ENCODE assay signal across 10 cellular contexts in the genomic region with DNA sequence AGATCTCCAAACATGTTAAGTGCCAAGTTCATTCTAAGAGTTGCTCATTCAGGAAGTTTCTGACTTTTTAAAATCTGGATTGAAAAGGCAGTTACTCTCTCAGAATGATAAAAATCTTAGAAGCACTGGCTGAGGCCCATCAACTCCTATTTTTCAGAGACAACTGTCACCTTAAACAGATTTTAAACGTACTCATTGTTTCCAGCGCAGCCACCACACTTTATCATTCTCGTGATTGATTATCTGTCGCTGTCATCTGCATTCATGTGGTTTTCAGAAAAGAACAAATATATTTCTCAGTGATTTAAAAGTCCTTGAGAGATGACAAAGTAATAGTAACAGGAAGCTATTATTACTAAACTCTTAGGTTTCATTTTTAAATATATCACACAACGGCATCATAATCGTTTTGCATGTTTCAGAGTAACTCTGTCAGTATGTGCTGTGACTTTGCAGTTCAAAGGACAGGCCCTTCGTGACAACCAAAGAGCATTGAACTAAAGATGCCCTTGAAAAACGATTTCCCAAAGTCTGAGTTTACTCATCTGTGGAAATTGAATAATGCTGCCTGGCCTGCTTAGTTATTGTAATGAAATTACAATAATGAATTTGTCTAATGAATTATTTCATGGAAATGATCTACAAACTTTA. TPM values are rescaled to one million over a fixed set of nuclear protein-coding genes. Genes with fewer than 3 reads are reported as not detected.
A peak's percentile ranks its signal among the peaks of the same experiment; 100 is the strongest.
DNase-seq lines count a peak whose midpoint lies in the region; ATAC-seq and TF ChIP-seq lines count a peak whose summit lies in the region.
"Had no signal": no experiment of that assay in that cellular context is flagged by ENCODE, and none has a peak within 500 bp of the region (broad histone marks: within the 10 kb centered on the region; RNA-seq: fewer than 3 reads in every experiment).

No MANE protein-coding gene starts in this region.

- H3K36me3 Mint-ChIP-seq in activated T-cell treated with anti-CD3 and anti-CD28 coated beads, Interleukin-2, amount 50 U/mL, for 24 hours (ENCODE audit: low read depth), result no peaks in the 10 kb centered on the region

- H3K4me3 Mint-ChIP-seq in activated T-cell treated with anti-CD3 and anti-CD28 coated beads, Interleukin-2, amount 50 U/mL, for 24 hours, result no peak overlapping the region
- H3K4me3 Mint-ChIP-seq: nephron had no signal

- peak overlapping the region; percentile 83 for H3K27ac Mint-ChIP-seq in activated T-cell treated with anti-CD3 and anti-CD28 coated beads, Interleukin-2, amount 50 U/mL, for 24 hours
- H3K27ac Mint-ChIP-seq: nephron had no signal

- ATAC-seq in GM19351 (IDR thresholded peaks at IDR 0.05; ENCODE audit: unreplicated experiment), result peak; percentile 82
- ATAC-seq in HG02981 (IDR thresholded peaks at IDR 0.05; ENCODE audit: unreplicated experiment), result peak; percentile 77

- peaks cover 7% of the 10 kb centered on the region for H3K9me3 Mint-ChIP-seq in activated T-cell treated with anti-CD3 and anti-CD28 coated beads, Interleukin-2, amount 50 U/mL, for 24 hours

- peaks cover 13% of the 10 kb centered on the region for H3K27me3 Mint-ChIP-seq in activated T-cell treated with anti-CD3 and anti-CD28 coated beads, Interleukin-2, amount 50 U/mL, for 24 hours

- TF ChIP-seq CTCF in GM13976 (IDR thresholded peaks at IDR 0.05; ENCODE audit: borderline replicate concordance, control extremely low read depth, extremely low read depth, insufficient read depth, missing control alignments), result no peak

- in situ Hi-C loops in GM13976 (cut with MboI; ENCODE audit: low sequenced_read_pairs, unreplicated experiment), result no loop called here

- peak; percentile 50 for DNase-seq in GM13976 (ENCODE audit: low spot score)
- DNase-seq in activated T-cell treated with anti-CD3 and anti-CD28 coated beads, Interleukin-2, amount 50 U/mL, for 24 hours, result no peak
- no peak for DNase-seq in inferior parietal cortex (ENCODE audit: extremely low spot score)
- DNase-seq in midbrain (lab: John Stamatoyannopoulos, UW), result no peak
- DNase-seq in NCI-H1105 (lab: John Stamatoyannopoulos, UW), result no peak
- no peak for DNase-seq in HT-29 (ENCODE audit: low spot score)
- DNase-seq: amygdala had no signal

- peaks cover 31% of the 10 kb centered on the region for H3K4me1 Mint-ChIP-seq in activated T-cell treated with anti-CD3 and anti-CD28 coated beads, Interleukin-2, amount 50 U/mL, for 24 hours (ENCODE audit: low read depth)

RNA-seq across cellular contexts. Expression of a gene that starts 14.9 kb away (rescaled TPM):
- 20.5 and 25.4 TPM in 2 replicates for total RNA-seq in HT-29 (2014; rRNA removed; shearing (Covaris generic))
